Comparison of ENCODE assay signal across 1 cellular context in the genomic region with DNA sequence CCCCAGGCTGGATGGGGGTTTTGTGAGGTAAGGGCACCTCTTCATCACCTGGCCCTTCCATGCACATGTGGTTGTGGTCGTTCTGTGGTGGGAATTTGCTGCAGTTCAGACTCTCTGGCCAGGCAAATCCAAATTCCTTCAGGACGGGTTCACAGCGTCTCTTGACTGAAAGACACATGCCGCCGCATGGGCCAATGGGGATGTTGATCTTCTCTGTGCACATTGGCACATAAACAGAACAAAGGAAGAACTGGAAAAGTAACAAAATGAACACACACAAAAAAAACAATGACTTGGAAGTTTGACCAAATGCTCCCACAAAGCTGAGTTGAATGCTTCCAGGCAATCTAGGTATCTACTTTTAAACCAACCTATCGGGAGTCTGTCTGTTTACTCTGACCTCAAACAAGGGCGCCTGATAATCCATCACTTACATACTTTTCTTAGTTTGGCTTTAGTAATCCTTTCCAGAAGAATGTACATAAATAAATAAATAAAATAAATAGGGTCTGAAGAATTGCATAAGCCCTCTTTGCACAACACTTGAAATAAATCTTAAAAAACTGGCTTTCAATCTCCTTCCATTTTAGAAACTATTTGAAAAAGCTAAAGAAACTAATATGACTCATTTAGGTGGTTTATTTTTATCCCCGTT.
TF ChIP-seq lines count a peak whose summit lies in the region.

No MANE protein-coding gene starts in this region.

TF ChIP-seq in HepG2, 621 proteins besides CTCF, POLR2A, EP300 and RAD21 (continued from another document):
- TF ChIP-seq KLF15 (CRISPR knock-in tag; IDR thresholded peaks at IDR 0.05; ENCODE audit: borderline replicate concordance) (no peak), ZSCAN25 (CRISPR knock-in tag; IDR thresholded peaks at IDR 0.05) (no peak), SMARCC2 (IDR thresholded peaks at IDR 0.05) (no peak), FOXA3 (CRISPR knock-in tag; IDR thresholded peaks at IDR 0.05) (0 out of 2 replicates have a peak, but pooled peaks have one; percentile 3), HOXA3 (CRISPR knock-in tag; IDR thresholded peaks at IDR 0.05) (0 out of 2 replicates have a peak, but pooled peaks have one; percentile 19), MXI1 (IDR thresholded peaks at IDR 0.05; ENCODE audit: borderline replicate concordance, low read depth, low read length) (no peak), ZNF446 (CRISPR knock-in tag; IDR thresholded peaks at IDR 0.05) (no peak), MEIS2 (CRISPR knock-in tag; IDR thresholded peaks at IDR 0.05) (no peak), IKZF4 (CRISPR knock-in tag; IDR thresholded peaks at IDR 0.05; ENCODE audit: borderline replicate concordance, low read depth, not compliant biosample characterization) (no peak), ZBTB38 (CRISPR knock-in tag; IDR thresholded peaks at IDR 0.05) (0 out of 2 replicates have a peak, but pooled peaks have one; percentile 18), ZBTB7A (CRISPR knock-in tag; IDR thresholded peaks at IDR 0.05) (no peak)
- TF ChIP-seq, protein P1, sequence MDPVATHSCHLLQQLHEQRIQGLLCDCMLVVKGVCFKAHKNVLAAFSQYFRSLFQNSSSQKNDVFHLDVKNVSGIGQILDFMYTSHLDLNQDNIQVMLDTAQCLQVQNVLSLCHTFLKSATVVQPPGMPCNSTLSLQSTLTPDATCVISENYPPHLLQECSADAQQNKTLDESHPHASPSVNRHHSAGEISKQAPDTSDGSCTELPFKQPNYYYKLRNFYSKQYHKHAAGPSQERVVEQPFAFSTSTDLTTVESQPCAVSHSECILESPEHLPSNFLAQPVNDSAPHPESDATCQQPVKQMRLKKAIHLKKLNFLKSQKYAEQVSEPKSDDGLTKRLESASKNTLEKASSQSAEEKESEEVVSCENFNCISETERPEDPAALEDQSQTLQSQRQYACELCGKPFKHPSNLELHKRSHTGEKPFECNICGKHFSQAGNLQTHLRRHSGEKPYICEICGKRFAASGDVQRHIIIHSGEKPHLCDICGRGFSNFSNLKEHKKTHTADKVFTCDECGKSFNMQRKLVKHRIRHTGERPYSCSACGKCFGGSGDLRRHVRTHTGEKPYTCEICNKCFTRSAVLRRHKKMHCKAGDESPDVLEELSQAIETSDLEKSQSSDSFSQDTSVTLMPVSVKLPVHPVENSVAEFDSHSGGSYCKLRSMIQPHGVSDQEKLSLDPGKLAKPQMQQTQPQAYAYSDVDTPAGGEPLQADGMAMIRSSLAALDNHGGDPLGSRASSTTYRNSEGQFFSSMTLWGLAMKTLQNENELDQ (CRISPR knock-in tag; IDR thresholded peaks at IDR 0.05; ENCODE audit: borderline replicate concordance) = no peak
- TF ChIP-seq, protein P2, sequence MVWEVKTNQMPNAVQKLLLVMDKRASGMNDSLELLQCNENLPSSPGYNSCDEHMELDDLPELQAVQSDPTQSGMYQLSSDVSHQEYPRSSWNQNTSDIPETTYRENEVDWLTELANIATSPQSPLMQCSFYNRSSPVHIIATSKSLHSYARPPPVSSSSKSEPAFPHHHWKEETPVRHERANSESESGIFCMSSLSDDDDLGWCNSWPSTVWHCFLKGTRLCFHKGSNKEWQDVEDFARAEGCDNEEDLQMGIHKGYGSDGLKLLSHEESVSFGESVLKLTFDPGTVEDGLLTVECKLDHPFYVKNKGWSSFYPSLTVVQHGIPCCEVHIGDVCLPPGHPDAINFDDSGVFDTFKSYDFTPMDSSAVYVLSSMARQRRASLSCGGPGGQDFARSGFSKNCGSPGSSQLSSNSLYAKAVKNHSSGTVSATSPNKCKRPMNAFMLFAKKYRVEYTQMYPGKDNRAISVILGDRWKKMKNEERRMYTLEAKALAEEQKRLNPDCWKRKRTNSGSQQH (CRISPR knock-in tag; IDR thresholded peaks at IDR 0.05; ENCODE audit: low read depth) = no peak
TF ChIP-seq in HepG2: peak in this region for 6.
